In genomic region chr3:69006083-69006482, GRCh38 we compare ENCODE assay signal across 13 cellular contexts. TPM values are rescaled to one million over a fixed set of nuclear protein-coding genes. Genes with fewer than 3 reads are reported as not detected.
DNase-seq lines count a peak whose midpoint lies in the region; TF ChIP-seq lines count a peak whose summit lies in the region.
"Had no signal": no experiment of that assay in that cellular context is flagged by ENCODE, and none has a peak within 500 bp of the region (broad histone marks: within the 10 kb centered on the region; RNA-seq: fewer than 3 reads in every experiment).

No MANE protein-coding gene starts in this region.

- H3K27ac ChIP-seq in RWPE1 (no peak overlapping the region), ascending aorta (peak overlapping the region; percentile 31 to 57), epithelial cell of prostate (peak overlapping the region; percentile 79), tibial nerve (no peak overlapping the region), mesenchymal stem cell (ENCODE audit: low read length, poor library complexity, severe bottlenecking) (no peak overlapping the region)
- H3K27ac ChIP-seq: A549, C4-2B had no signal

- H3K27me3 ChIP-seq in ascending aorta = no peaks in the 10 kb centered on the region
- no peaks in the 10 kb centered on the region for H3K27me3 ChIP-seq in tibial nerve
- H3K27me3 ChIP-seq in mesenchymal stem cell (ENCODE audit: control insufficient read depth in 1 of 2, insufficient read depth in 1 of 2, low read length in 2 of 2) = no peaks in the 10 kb centered on the region
- H3K27me3 ChIP-seq: BE2C had no signal

- H3K23ac ChIP-seq in mesenchymal stem cell (ENCODE audit: low read length in 2 of 2) = no peak overlapping the region

- H3K36me3 Mint-ChIP-seq in nephron progenitor cell (ENCODE audit: low read depth) = peaks cover 56% of the 10 kb centered on the region

- no peak overlapping the region for H2AK5ac ChIP-seq in mesenchymal stem cell (ENCODE audit: low read length, severe bottlenecking)

- H3K4me1 ChIP-seq in ascending aorta (peaks cover 3 to 36% of the 10 kb centered on the region in 2 donors), tibial nerve (peaks cover 0 to 15% (median 0%) of the 10 kb centered on the region in 4 donors), mesenchymal stem cell (ENCODE audit: control insufficient read depth, insufficient read depth, low read depth, low read length) (peaks cover 3% of the 10 kb centered on the region)
- H3K4me1 ChIP-seq: A549, BE2C had no signal

- peaks cover 32% of the 10 kb centered on the region for H3K79me1 ChIP-seq in mesenchymal stem cell (replicated peaks; ENCODE audit: low read length, poor library complexity, severe bottlenecking)

- no peak overlapping the region for H3K4me3 Mint-ChIP-seq in nephron progenitor cell
- H3K4me3 Mint-ChIP-seq: CD4-positive, alpha-beta memory T cell had no signal

- H3K9me3 ChIP-seq in ascending aorta (no peaks in the 10 kb centered on the region), tibial nerve (no peaks in the 10 kb centered on the region), mesenchymal stem cell (ENCODE audit: control insufficient read depth, low read length) (no peaks in the 10 kb centered on the region)
- H3K9me3 ChIP-seq: A549, BE2C had no signal

- peak overlapping the region; percentile 39 for H3K27ac Mint-ChIP-seq in nephron progenitor cell

- H2BK12ac ChIP-seq in mesenchymal stem cell (ENCODE audit: low read length in 2 of 2) = no peak overlapping the region

- 89 to 93% methylated on average over 4 of the region's 4 CpGs for WGBS in tibial nerve, 2 donors
- WGBS in mesenchymal stem cell = 100% methylated on average over 3 of the region's 4 CpGs

- H3K4me1 Mint-ChIP-seq in nephron progenitor cell = peaks cover 55% of the 10 kb centered on the region

- peak overlapping the region in 1 of 2 donors; percentile 16 for H3K4me3 ChIP-seq in ascending aorta
- no peak overlapping the region for H3K4me3 ChIP-seq in tibial nerve
- H3K4me3 ChIP-seq in mesenchymal stem cell (ENCODE audit: insufficient read depth in 1 of 2, low read depth in 1 of 2, low read length in 2 of 2) = no peak overlapping the region
- H3K4me3 ChIP-seq: A549 had no signal

- intact Hi-C loops in ascending aorta (cut with DNase I) = no loop called here

- H4K91ac ChIP-seq in mesenchymal stem cell (ENCODE audit: low read length) = no peak overlapping the region

- H3K36me3 ChIP-seq in ascending aorta (peaks cover 38 to 62% of the 10 kb centered on the region in 2 donors), tibial nerve (peaks cover 0 to 77% (median 0%) of the 10 kb centered on the region in 3 donors), mesenchymal stem cell (ENCODE audit: control insufficient read depth in 1 of 2, insufficient read depth in 2 of 2, low read depth in 1 of 2, low read length in 2 of 2) (peaks cover 25 to 92% of the 10 kb centered on the region in 2 experiments)

- CTCF ChIA-PET in RWPE1 (lab: Yijun Ruan, JAX) = no interaction called here

- H2BK120ac ChIP-seq in mesenchymal stem cell (ENCODE audit: low read depth, low read length) = no peak overlapping the region

- H3K14ac ChIP-seq in mesenchymal stem cell (ENCODE audit: low read length in 2 of 2) = no peak overlapping the region

- no peak overlapping the region for H4K8ac ChIP-seq in mesenchymal stem cell (ENCODE audit: low read length)

- H3K18ac ChIP-seq in mesenchymal stem cell (ENCODE audit: low read depth in 1 of 2, low read length in 2 of 2) = no peak overlapping the region

- no peak for TF ChIP-seq POLR2A in tibial nerve (IDR thresholded peaks at IDR 0.05)

- H3K4me2 ChIP-seq in mesenchymal stem cell (ENCODE audit: low read length, poor library complexity, severe bottlenecking) = no peak overlapping the region
- H3K4me2 ChIP-seq: A549 had no signal

- no peak for TF ChIP-seq EP300 in tibial nerve (IDR thresholded peaks at IDR 0.05)

- H3K27me3 Mint-ChIP-seq in nephron progenitor cell (ENCODE audit: low read depth, poor library complexity) = no peaks in the 10 kb centered on the region
- H3K27me3 Mint-ChIP-seq: CD4-positive, alpha-beta memory T cell had no signal

- H2BK5ac ChIP-seq in mesenchymal stem cell (ENCODE audit: low read depth, low read length, poor library complexity, severe bottlenecking) = no peak overlapping the region

- POLR2A ChIA-PET in RWPE1 (lab: Yijun Ruan, JAX; ENCODE audit: low non-redundant PET) = no interaction called here

- DNase-seq in RWPE1 (ENCODE audit: low spot score) = peak; percentile 16
- DNase-seq in ascending aorta (ENCODE audit: low spot score in 2 of 2) = no peak
- no peak for DNase-seq in epithelial cell of prostate (ENCODE audit: low read depth, low spot score)
- no peak for DNase-seq in nephron progenitor cell
- no peak for DNase-seq in tibial nerve (ENCODE audit: low spot score in 2 of 2)
- no peak for DNase-seq in activated effector memory CD4-positive, alpha-beta T cell treated with anti-CD3 and anti-CD28 coated beads, Interleukin-2, amount 50 U/mL, for 16 hours
- DNase-seq in mesenchymal stem cell = no peak
- DNase-seq: BE2C; CD4-positive, alpha-beta memory T cell; DMS79 treated with DMSO at 0.1 percent for 48 hours; EL had no signal

- no peak for TF ChIP-seq CTCF in RWPE1 (conservative IDR thresholded peaks at IDR 0.05; ENCODE audit: low read depth)
- TF ChIP-seq CTCF in ascending aorta (IDR thresholded peaks at IDR 0.05) = no peak
- TF ChIP-seq CTCF in nephron progenitor cell (IDR thresholded peaks at IDR 0.05) = no peak
- no peak for TF ChIP-seq CTCF in tibial nerve (IDR thresholded peaks at IDR 0.05)

- no peak overlapping the region for H3K9ac ChIP-seq in mesenchymal stem cell (ENCODE audit: low read length)

- H3K9me3 Mint-ChIP-seq in nephron progenitor cell = no peaks in the 10 kb centered on the region
- H3K9me3 Mint-ChIP-seq: CD4-positive, alpha-beta memory T cell had no signal

- no peak overlapping the region for H3K4ac ChIP-seq in mesenchymal stem cell (ENCODE audit: low read depth in 1 of 2, low read length in 2 of 2)

- no peak overlapping the region for H2AFZ ChIP-seq in mesenchymal stem cell (ENCODE audit: low read depth, low read length)

- H2BK15ac ChIP-seq in mesenchymal stem cell (ENCODE audit: low read depth, poor library complexity, severe bottlenecking) = no peak overlapping the region

RNA-seq across cellular contexts. Expression of gene EOGT, which starts 7.4 kb away (rescaled TPM):
- total RNA-seq in ascending aorta (50.4 TPM), tibial nerve (10 to 100 TPM; 27.2 to 55.9 (median 37.1) TPM)
- 23.5 TPM for polyA plus RNA-seq in mesenchymal stem cell (2013, experiment 1 of 2)
- 22.7 TPM for polyA plus RNA-seq in mesenchymal stem cell (2013, experiment 2 of 2)

RNA-seq across cellular contexts. Expression of gene TMF1, which starts 46.0 kb away (rescaled TPM):
- total RNA-seq in ascending aorta (35.2 TPM), tibial nerve (10 to 100 TPM; 24.7 to 33.5 (median 33.0) TPM)
- 26.6 TPM for polyA plus RNA-seq in mesenchymal stem cell (2013, experiment 1 of 2)
- polyA plus RNA-seq in mesenchymal stem cell (2013, experiment 2 of 2) = 27.0 TPM

Comparison
In these comparisons a context has a peak if more than half of its experiments do, and no peak if none do; other contexts are left out.
1. H3K27ac ChIP-seq: peak in ascending aorta (2 of 2) and epithelial cell of prostate (single experiment); none in RWPE1 (single experiment), tibial nerve (0 of 4) and mesenchymal stem cell (single experiment).